8 cellular contexts compared by ENCODE assay signal in the genomic region with DNA sequence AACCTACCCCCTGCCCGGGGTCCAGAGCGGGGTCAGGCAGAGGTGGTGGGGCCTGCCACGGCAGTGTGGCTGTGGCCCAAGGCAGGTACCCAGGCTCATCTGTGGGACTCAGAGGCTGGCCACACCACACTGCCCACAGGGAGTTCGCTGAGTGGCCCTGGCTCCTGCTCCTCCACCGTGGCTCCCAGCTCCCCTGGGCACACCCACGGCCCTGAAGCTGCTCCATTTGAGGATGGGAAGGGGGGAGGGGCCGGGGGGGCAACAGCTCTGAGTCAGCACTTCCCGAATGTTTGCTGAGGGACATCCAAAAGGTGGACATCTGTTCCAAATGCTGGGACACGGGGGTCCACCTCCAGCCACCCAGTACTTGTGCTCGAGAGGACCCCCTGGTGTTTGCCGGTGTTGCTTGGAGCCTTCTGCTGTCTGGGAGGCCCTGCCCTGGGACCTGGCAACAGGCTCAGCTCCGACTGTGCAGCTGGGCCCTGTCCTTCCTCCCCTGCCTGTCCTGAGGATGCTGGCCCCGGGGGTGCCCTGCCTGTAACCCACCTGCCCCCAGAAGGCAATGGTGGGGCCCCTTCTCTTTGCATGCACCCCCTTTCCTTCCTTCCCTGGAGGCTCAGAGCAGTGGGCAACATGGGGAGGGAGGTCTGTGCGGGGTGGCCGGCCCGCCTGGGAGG. TPM values are rescaled to one million over a fixed set of nuclear protein-coding genes. Genes with fewer than 3 reads are reported as not detected.
DNase-seq lines count a peak whose midpoint lies in the region; ATAC-seq lines count a peak whose summit lies in the region.
"Had no signal": no experiment of that assay in that cellular context is flagged by ENCODE, and none has a peak within 500 bp of the region (broad histone marks: within the 10 kb centered on the region; RNA-seq: fewer than 3 reads in every experiment).

No MANE protein-coding gene starts in this region.

- H3K27ac ChIP-seq in mesenchymal stem cell (ENCODE audit: low read length, poor library complexity, severe bottlenecking) = no peak overlapping the region

- no peak overlapping the region for H2AFZ ChIP-seq in mesenchymal stem cell (ENCODE audit: low read depth, low read length)

- no peaks in the 10 kb centered on the region for H3K79me1 ChIP-seq in mesenchymal stem cell (replicated peaks; ENCODE audit: low read length, poor library complexity, severe bottlenecking)

- H2BK5ac ChIP-seq in mesenchymal stem cell (ENCODE audit: low read depth, low read length, poor library complexity, severe bottlenecking) = no peak overlapping the region

- WGBS in mesenchymal stem cell = 53% methylated on average over 12 of the region's 16 CpGs

- H3K18ac ChIP-seq in mesenchymal stem cell (ENCODE audit: low read depth in 1 of 2, low read length in 2 of 2) = no peak overlapping the region

- H2AK5ac ChIP-seq in mesenchymal stem cell (ENCODE audit: low read length, severe bottlenecking) = no peak overlapping the region

- H3K27me3 ChIP-seq in mesenchymal stem cell (ENCODE audit: control insufficient read depth in 1 of 2, insufficient read depth in 1 of 2, low read length in 2 of 2) = peaks cover 14 to 84% of the 10 kb centered on the region in 2 experiments

- H3K9me3 ChIP-seq in mesenchymal stem cell (ENCODE audit: control insufficient read depth, low read length) = no peaks in the 10 kb centered on the region

- peak overlapping the region; percentile 20 for H4K91ac ChIP-seq in mesenchymal stem cell (ENCODE audit: low read length)

- ATAC-seq in esophagus mucosa = no peak

- H3K36me3 ChIP-seq in mesenchymal stem cell (ENCODE audit: control insufficient read depth in 1 of 2, insufficient read depth in 2 of 2, low read depth in 1 of 2, low read length in 2 of 2) = no peaks in the 10 kb centered on the region

- no peak overlapping the region for H2BK120ac ChIP-seq in mesenchymal stem cell (ENCODE audit: low read depth, low read length)

- no peak overlapping the region for H3K4me2 ChIP-seq in mesenchymal stem cell (ENCODE audit: low read length, poor library complexity, severe bottlenecking)

- H3K4ac ChIP-seq in mesenchymal stem cell (ENCODE audit: low read depth in 1 of 2, low read length in 2 of 2) = no peak overlapping the region

- no peak overlapping the region for H3K23ac ChIP-seq in mesenchymal stem cell (ENCODE audit: low read length in 2 of 2)

- no peak overlapping the region for H2BK12ac ChIP-seq in mesenchymal stem cell (ENCODE audit: low read length in 2 of 2)

- H3K14ac ChIP-seq in mesenchymal stem cell (ENCODE audit: low read length in 2 of 2) = no peak overlapping the region

- H4K8ac ChIP-seq in mesenchymal stem cell (ENCODE audit: low read length) = no peak overlapping the region

- DNase-seq in COLO668 (lab: John Stamatoyannopoulos, UW; ENCODE audit: unreplicated experiment) = peak; percentile 38
- peak; percentile 43 for DNase-seq in astrocyte of the hippocampus (ENCODE audit: low read depth, low spot score)
- no peak for DNase-seq in mesenchymal stem cell
- no peak for DNase-seq in activated CD4-positive, CD25-positive, alpha-beta regulatory T cell treated with anti-CD3 and anti-CD28 coated beads, Interleukin-2, amount 50 U/mL, for 72 hours
- no peak for DNase-seq in stimulated activated CD4-positive, alpha-beta T cell treated with anti-CD3 and anti-CD28 coated beads, Interleukin-12 subunit alpha, Interleukin-12 subunit beta, amount 100 ng/mL, for 4 hours
- DNase-seq: EL, MV-4-11 had no signal

- no peak overlapping the region for H3K4me3 ChIP-seq in mesenchymal stem cell (ENCODE audit: insufficient read depth in 1 of 2, low read depth in 1 of 2, low read length in 2 of 2)

- no peak overlapping the region for H3K9ac ChIP-seq in mesenchymal stem cell (ENCODE audit: low read length)

- peak overlapping the region; percentile 80 for H2BK15ac ChIP-seq in mesenchymal stem cell (ENCODE audit: low read depth, poor library complexity, severe bottlenecking)

- H3K4me1 ChIP-seq in mesenchymal stem cell (ENCODE audit: control insufficient read depth, insufficient read depth, low read depth, low read length) = peaks cover 33% of the 10 kb centered on the region

RNA-seq across cellular contexts. Expression of a gene that starts 2.5 kb away (rescaled TPM):
- polyA plus RNA-seq in mesenchymal stem cell (2013, experiment 1 of 2) = 0.76 TPM
- 0.68 TPM for polyA plus RNA-seq in mesenchymal stem cell (2013, experiment 2 of 2)
- 20.4 TPM for total RNA-seq in esophagus mucosa

RNA-seq across cellular contexts. Expression of a gene that starts 27.0 kb away (rescaled TPM):
- polyA plus RNA-seq in mesenchymal stem cell (2013, experiment 1 of 2) = 30.3 TPM
- 30.0 TPM for polyA plus RNA-seq in mesenchymal stem cell (2013, experiment 2 of 2)
- total RNA-seq in esophagus mucosa = 15.4 TPM

RNA-seq across cellular contexts. Expression of a gene that starts 49.4 kb away (rescaled TPM):
- polyA plus RNA-seq in mesenchymal stem cell (2013, experiment 1 of 2) = 30.5 TPM
- polyA plus RNA-seq in mesenchymal stem cell (2013, experiment 2 of 2) = 30.5 TPM
- total RNA-seq in esophagus mucosa = 36.7 TPM

RNA-seq across cellular contexts. Expression of a gene that starts 53.4 kb away (rescaled TPM):
- polyA plus RNA-seq in mesenchymal stem cell (2013, experiment 1 of 2) = not detected
- not detected for polyA plus RNA-seq in mesenchymal stem cell (2013, experiment 2 of 2)
- not detected for total RNA-seq in esophagus mucosa

Comparison
In these comparisons a context has a peak if more than half of its experiments do, and no peak if none do; other contexts are left out.
1. DNase-seq: peak in COLO668 (single experiment) and astrocyte of the hippocampus (single experiment); none in mesenchymal stem cell (single experiment), activated CD4-positive, CD25-positive, alpha-beta regulatory T cell treated with anti-CD3 and anti-CD28 coated beads, Interleukin-2, amount 50 U/mL, for 72 hours (single experiment) and stimulated activated CD4-positive, alpha-beta T cell treated with anti-CD3 and anti-CD28 coated beads, Interleukin-12 subunit alpha, Interleukin-12 subunit beta, amount 100 ng/mL, for 4 hours (single experiment).